ENCODE assay signal across 1 cellular context in the genomic region with DNA sequence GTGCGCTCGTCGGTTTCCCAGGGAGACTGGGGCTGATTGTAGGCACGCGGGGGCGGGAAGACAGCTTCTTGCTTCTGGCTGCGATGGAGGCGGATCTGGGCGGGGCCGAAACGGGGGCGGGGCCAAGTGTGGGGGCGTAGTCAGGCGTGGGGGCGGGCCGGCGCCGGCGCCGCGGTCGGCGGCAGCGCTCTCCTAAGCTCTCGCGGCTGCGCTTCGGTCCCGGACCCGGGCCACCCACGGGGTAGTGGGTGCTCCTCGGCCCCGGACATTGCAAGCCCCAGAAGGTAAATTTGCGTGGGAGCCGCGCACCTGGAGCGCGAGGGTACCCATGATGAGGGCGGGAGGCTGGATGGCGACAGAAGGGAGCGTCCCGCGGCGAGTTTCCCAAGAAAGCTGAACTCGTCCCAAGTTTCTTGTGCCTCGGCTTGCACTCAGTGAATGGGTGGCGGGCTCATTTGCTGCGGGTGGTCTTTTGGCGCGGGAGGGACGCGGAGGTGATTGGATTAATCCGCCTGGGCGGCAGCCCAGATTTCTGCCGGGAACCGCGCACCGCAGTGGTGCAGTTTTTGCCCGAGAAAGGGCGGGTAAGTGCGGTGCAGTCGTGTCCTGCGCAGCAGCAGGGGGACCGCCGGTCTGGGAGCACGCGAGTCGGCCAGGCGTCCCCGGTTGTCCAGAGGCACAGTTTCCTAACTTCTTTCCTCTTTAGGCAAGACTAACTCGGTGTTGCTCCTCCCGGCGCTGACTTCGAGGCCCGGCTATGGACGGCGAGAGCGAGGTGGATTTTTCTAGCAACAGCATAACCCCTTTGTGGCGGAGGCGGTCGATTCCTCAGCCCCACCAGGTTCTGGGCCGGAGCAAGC.
A peak's percentile ranks its signal among the peaks of the same experiment; 100 is the strongest.
TF ChIP-seq lines count a peak whose summit lies in the region.

A gene with protein sequence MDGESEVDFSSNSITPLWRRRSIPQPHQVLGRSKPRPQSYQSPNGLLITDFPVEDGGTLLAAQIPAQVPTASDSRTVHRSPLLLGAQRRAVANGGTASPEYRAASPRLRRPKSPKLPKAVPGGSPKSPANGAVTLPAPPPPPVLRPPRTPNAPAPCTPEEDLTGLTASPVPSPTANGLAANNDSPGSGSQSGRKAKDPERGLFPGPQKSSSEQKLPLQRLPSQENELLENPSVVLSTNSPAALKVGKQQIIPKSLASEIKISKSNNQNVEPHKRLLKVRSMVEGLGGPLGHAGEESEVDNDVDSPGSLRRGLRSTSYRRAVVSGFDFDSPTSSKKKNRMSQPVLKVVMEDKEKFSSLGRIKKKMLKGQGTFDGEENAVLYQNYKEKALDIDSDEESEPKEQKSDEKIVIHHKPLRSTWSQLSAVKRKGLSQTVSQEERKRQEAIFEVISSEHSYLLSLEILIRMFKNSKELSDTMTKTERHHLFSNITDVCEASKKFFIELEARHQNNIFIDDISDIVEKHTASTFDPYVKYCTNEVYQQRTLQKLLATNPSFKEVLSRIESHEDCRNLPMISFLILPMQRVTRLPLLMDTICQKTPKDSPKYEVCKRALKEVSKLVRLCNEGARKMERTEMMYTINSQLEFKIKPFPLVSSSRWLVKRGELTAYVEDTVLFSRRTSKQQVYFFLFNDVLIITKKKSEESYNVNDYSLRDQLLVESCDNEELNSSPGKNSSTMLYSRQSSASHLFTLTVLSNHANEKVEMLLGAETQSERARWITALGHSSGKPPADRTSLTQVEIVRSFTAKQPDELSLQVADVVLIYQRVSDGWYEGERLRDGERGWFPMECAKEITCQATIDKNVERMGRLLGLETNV (plus strand): TSS at position 155 of the 860 bp plus-strand sequence. CDS start 603 bp downstream, at position 758.

TF ChIP-seq in H1, 55 proteins besides CTCF, POLR2A, EP300 and RAD21 (continued from another document):
- TF ChIP-seq, protein P1, sequence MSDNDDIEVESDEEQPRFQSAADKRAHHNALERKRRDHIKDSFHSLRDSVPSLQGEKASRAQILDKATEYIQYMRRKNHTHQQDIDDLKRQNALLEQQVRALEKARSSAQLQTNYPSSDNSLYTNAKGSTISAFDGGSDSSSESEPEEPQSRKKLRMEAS (IDR thresholded peaks at IDR 0.05), result peak; percentile 76
- TF ChIP-seq PHF8 (conservative IDR thresholded peaks at IDR 0.05; ENCODE audit: low read depth, low read length), result peak; percentile 76
- TF ChIP-seq YY1 (IDR thresholded peaks at IDR 0.05; ENCODE audit: low read depth, low read length), result peak; percentile 32; the same call in 1 of the 2 replicates
- no peak for TF ChIP-seq BACH1 (IDR thresholded peaks at IDR 0.05; ENCODE audit: low read length)
- TF ChIP-seq POLR2AphosphoS5 (IDR thresholded peaks at IDR 0.05; ENCODE audit: low read depth, low read length), result peak; percentile 67
- peak; percentile 91 for TF ChIP-seq KDM4A (IDR thresholded peaks at IDR 0.05; ENCODE audit: low read depth, low read length, severe bottlenecking)
